Comparison of ENCODE assay signal across 16 cellular contexts in genomic region chr16:11232302-11232851, GRCh38. TPM values are rescaled to one million over a fixed set of nuclear protein-coding genes. Genes with fewer than 3 reads are reported as not detected.
DNase-seq lines count a peak whose midpoint lies in the region; ATAC-seq, FAIRE-seq and TF ChIP-seq lines count a peak whose summit lies in the region.
"Had no signal": no experiment of that assay in that cellular context is flagged by ENCODE, and none has a peak within 500 bp of the region (broad histone marks: within the 10 kb centered on the region; RNA-seq: fewer than 3 reads in every experiment).

No MANE protein-coding gene starts in this region.

- H3K27ac Mint-ChIP-seq in CD4-positive, alpha-beta T cell: peak overlapping the region; percentile 95
- H3K27ac Mint-ChIP-seq in GM23338: no peak overlapping the region
- H3K27ac Mint-ChIP-seq in activated naive CD4-positive, alpha-beta T cell treated with anti-CD3 and anti-CD28 coated beads, Interleukin-2, amount 50 U/mL, for 72 hours: peak overlapping the region; percentile 99 to 100
- peak overlapping the region; percentile 82 to 98 (median 97) for H3K27ac Mint-ChIP-seq in naive thymus-derived CD4-positive, alpha-beta T cell

- H3K4me3 Mint-ChIP-seq in CD4-positive, alpha-beta T cell: peak overlapping the region; percentile 67
- H3K4me3 Mint-ChIP-seq in GM23338: no peak overlapping the region
- H3K4me3 Mint-ChIP-seq in naive thymus-derived CD4-positive, alpha-beta T cell: peak overlapping the region; percentile 60 to 84 (median 76)

- no peak overlapping the region for H3K4me3 ChIP-seq in GM23338
- peak overlapping the region; percentile 50 for H3K4me3 ChIP-seq in naive thymus-derived CD4-positive, alpha-beta T cell (ENCODE audit: low read length)
- no peak overlapping the region for H3K4me3 ChIP-seq in gastroesophageal sphincter
- H3K4me3 ChIP-seq: tibial nerve had no signal

- intact Hi-C loops in CD4-positive, alpha-beta T cell (cut with DNase I, micrococcal nuclease): loop anchor here in 1 of 2 experiments (2.0 kb wide), 1 partner anchor 20 kb away; no protein-coding TSS in a partner anchor
- intact Hi-C loops in naive thymus-derived CD4-positive, alpha-beta T cell (cut with micrococcal nuclease): loop anchor here in 1 of 2 donors (2.0 to 5.0 kb wide), 5 partner anchors 50 to 180 kb away; no protein-coding TSS in a partner anchor

- DNase-seq in CD4-positive, alpha-beta T cell: no peak
- DNase-seq in GM23338 (ENCODE audit: low spot score) (no peak), DMS79 (lab: John Stamatoyannopoulos, UW) (no peak), GM19239 (ENCODE audit: insufficient read length, low spot score) (no peak), RCC 7860 (ENCODE audit: low spot score) (no peak)
- no peak for DNase-seq in activated naive CD4-positive, alpha-beta T cell treated with anti-CD3 and anti-CD28 coated beads, Interleukin-2, amount 50 U/mL, for 72 hours (ENCODE audit: low spot score in 2 of 2)
- DNase-seq in naive thymus-derived CD4-positive, alpha-beta T cell: no peak
- DNase-seq: EL, NCI-H187, NCI-H526, SW 1271 had no signal

- WGBS in gastroesophageal sphincter (ENCODE audit: low coverage in 1 of 2), 2 donors: 75 to 100% methylated on average over 1 of the region's 3 CpGs

- ATAC-seq in CD4-positive, alpha-beta T cell (ENCODE audit: poor library complexity): no peak
- ATAC-seq in GM23338 (no peak), gastroesophageal sphincter (no peak)
- no peak for ATAC-seq in activated naive CD4-positive, alpha-beta T cell treated with anti-CD3 and anti-CD28 coated beads, Interleukin-2, amount 50 U/mL, for 72 hours
- ATAC-seq in naive thymus-derived CD4-positive, alpha-beta T cell: no peak

- peaks cover 58% of the 10 kb centered on the region for H3K4me1 Mint-ChIP-seq in CD4-positive, alpha-beta T cell (ENCODE audit: low read depth)
- peaks cover 8% of the 10 kb centered on the region for H3K4me1 Mint-ChIP-seq in GM23338
- H3K4me1 Mint-ChIP-seq in naive thymus-derived CD4-positive, alpha-beta T cell: peaks cover 47 to 87% (median 64%) of the 10 kb centered on the region in 7 donors

- peak in 1 of 2 donors; percentile 1 for TF ChIP-seq POLR2A in gastroesophageal sphincter (IDR thresholded peaks at IDR 0.05)

- H4K20me1 ChIP-seq in GM23338 (replicated peaks; ENCODE audit: insufficient read depth): no peaks in the 10 kb centered on the region

- H3K9me3 Mint-ChIP-seq in CD4-positive, alpha-beta T cell: no peaks in the 10 kb centered on the region
- H3K9me3 Mint-ChIP-seq in GM23338: no peaks in the 10 kb centered on the region
- no peaks in the 10 kb centered on the region for H3K9me3 Mint-ChIP-seq in activated naive CD4-positive, alpha-beta T cell treated with anti-CD3 and anti-CD28 coated beads, Interleukin-2, amount 50 U/mL, for 72 hours
- H3K9me3 Mint-ChIP-seq in naive thymus-derived CD4-positive, alpha-beta T cell: no peaks in the 10 kb centered on the region

- FAIRE-seq in GM19239 (lab: Jason Lieb, UNC) (no peak), RCC 7860 (lab: Jason Lieb, UNC) (no peak)
- FAIRE-seq: islet of Langerhans had no signal

- no peak for TF ChIP-seq EP300 in gastroesophageal sphincter (IDR thresholded peaks at IDR 0.05)

- H3K27me3 ChIP-seq in CD4-positive, alpha-beta T cell (ENCODE audit: control insufficient read depth, insufficient read depth, low read length): no peaks in the 10 kb centered on the region
- no peaks in the 10 kb centered on the region for H3K27me3 ChIP-seq in GM23338 (ENCODE audit: insufficient read depth)
- H3K27me3 ChIP-seq in naive thymus-derived CD4-positive, alpha-beta T cell (ENCODE audit: control insufficient read depth in 2 of 2, insufficient read depth in 2 of 2, low read length in 2 of 2): no peaks in the 10 kb centered on the region
- no peaks in the 10 kb centered on the region for H3K27me3 ChIP-seq in gastroesophageal sphincter

- no peaks in the 10 kb centered on the region for H3K9me3 ChIP-seq in CD4-positive, alpha-beta T cell (ENCODE audit: control insufficient read depth, low read length)
- H3K9me3 ChIP-seq in naive thymus-derived CD4-positive, alpha-beta T cell (ENCODE audit: control insufficient read depth in 2 of 3, low read length in 3 of 3): no peaks in the 10 kb centered on the region
- no peaks in the 10 kb centered on the region for H3K9me3 ChIP-seq in gastroesophageal sphincter
- H3K9me3 ChIP-seq: tibial nerve had no signal

- H3K36me3 Mint-ChIP-seq in CD4-positive, alpha-beta T cell (ENCODE audit: low read depth): no peaks in the 10 kb centered on the region
- H3K36me3 Mint-ChIP-seq in GM23338 (ENCODE audit: low read depth): no peaks in the 10 kb centered on the region
- peaks cover 0 to 6% of the 10 kb centered on the region in 2 donors for H3K36me3 Mint-ChIP-seq in activated naive CD4-positive, alpha-beta T cell treated with anti-CD3 and anti-CD28 coated beads, Interleukin-2, amount 50 U/mL, for 72 hours
- no peaks in the 10 kb centered on the region for H3K36me3 Mint-ChIP-seq in naive thymus-derived CD4-positive, alpha-beta T cell

- no peaks in the 10 kb centered on the region for H3K27me3 Mint-ChIP-seq in CD4-positive, alpha-beta T cell
- H3K27me3 Mint-ChIP-seq in GM23338 (ENCODE audit: insufficient read depth, low read depth, poor library complexity): peaks cover 13% of the 10 kb centered on the region
- H3K27me3 Mint-ChIP-seq in naive thymus-derived CD4-positive, alpha-beta T cell: no peaks in the 10 kb centered on the region

- H3F3A ChIP-seq in GM23338 (replicated peaks; ENCODE audit: low read depth): 0 out of 2 replicates have a peak, but pooled peaks cover 6% of the 10 kb centered on the region

- no peaks in the 10 kb centered on the region for H3K36me3 ChIP-seq in GM23338 (ENCODE audit: insufficient read depth)
- no peaks in the 10 kb centered on the region for H3K36me3 ChIP-seq in naive thymus-derived CD4-positive, alpha-beta T cell (ENCODE audit: control insufficient read depth in 2 of 3, insufficient read depth in 3 of 3, low read length in 3 of 3)
- no peaks in the 10 kb centered on the region for H3K36me3 ChIP-seq in gastroesophageal sphincter
- H3K36me3 ChIP-seq: tibial nerve had no signal

- H3K27ac ChIP-seq in CD4-positive, alpha-beta T cell (ENCODE audit: low read depth, low read length): peak overlapping the region; percentile 86
- H3K27ac ChIP-seq in GM23338 (ENCODE audit: low read depth) (no peak overlapping the region), gastroesophageal sphincter (peak overlapping the region in 1 of 4 donors; percentile 48)
- peak overlapping the region; percentile 89 for H3K27ac ChIP-seq in naive thymus-derived CD4-positive, alpha-beta T cell (ENCODE audit: low read depth, low read length)
- H3K27ac ChIP-seq: C4-2B had no signal

- POLR2A ChIA-PET in CD4-positive, alpha-beta T cell (lab: Charles Lee): interaction anchor here (0.7 to 3.4 kb wide), 9 partner anchors 8 to 510 kb away, joined by 3 to 64 read pairs (median 3); partner anchors contain the start of genes SOCS1 and TXNDC11
- POLR2A ChIA-PET in naive thymus-derived CD4-positive, alpha-beta T cell (lab: Charles Lee): interaction anchor here (1.0 to 12.7 kb wide), 2 partner anchors 9 to 23 kb away, joined by 4 to 244 read pairs; partner anchors contain the start of gene SOCS1

- TF ChIP-seq CTCF in CD4-positive, alpha-beta T cell (IDR thresholded peaks at IDR 0.05): no peak
- TF ChIP-seq CTCF in GM23338 (conservative IDR thresholded peaks at IDR 0.05; ENCODE audit: low read depth in 2 of 2) (no peak), gastroesophageal sphincter (IDR thresholded peaks at IDR 0.05) (no peak)

- CTCF ChIA-PET in CD4-positive, alpha-beta T cell (lab: Charles Lee): interaction anchor here (1.8 kb wide), 1 partner anchor 20 kb away, joined by 4 read pairs; no protein-coding TSS in a partner anchor
- CTCF ChIA-PET in naive thymus-derived CD4-positive, alpha-beta T cell (lab: Charles Lee): no interaction called here

- peaks cover 9% of the 10 kb centered on the region; the same call in 1 of the 2 replicates for H3K4me1 ChIP-seq in GM23338 (ENCODE audit: insufficient read depth)
- H3K4me1 ChIP-seq in naive thymus-derived CD4-positive, alpha-beta T cell (ENCODE audit: control insufficient read depth in 2 of 2, insufficient read depth in 2 of 2, low read length in 2 of 2): peaks cover 34 to 42% of the 10 kb centered on the region in 2 donors
- H3K4me1 ChIP-seq in gastroesophageal sphincter: peaks cover 0 to 9% (median 0%) of the 10 kb centered on the region in 3 donors

- H2AFZ ChIP-seq in GM23338: peak overlapping the region; percentile 97

- no peaks in the 10 kb centered on the region for H3K9me2 ChIP-seq in GM23338 (ENCODE audit: insufficient read depth)

- peak overlapping the region; percentile 66 for H3K4me2 ChIP-seq in GM23338

- H3K79me2 ChIP-seq in GM23338 (replicated peaks; ENCODE audit: insufficient read depth): no peaks in the 10 kb centered on the region

RNA-seq across cellular contexts. Expression of gene SOCS1, which starts 23.6 kb away (rescaled TPM):
- 10 to 100 TPM; 71.3 to 71.4 TPM for total RNA-seq in CD4-positive, alpha-beta T cell
- total RNA-seq in GM23338 (2014; rRNA removed; shearing (Covaris generic)): 79.2 and 84.7 TPM in 2 replicates
- polyA plus RNA-seq in GM23338 (2016; fragmentation: Nextera tagmentation; extraction: Ambion mirVana): 104 and 108 TPM in 2 replicates
- 100 to 1,000 TPM in 1 of 2 donors, 10 to 100 TPM in 1; 57.0 to 123 TPM for total RNA-seq in activated naive CD4-positive, alpha-beta T cell treated with anti-CD3 and anti-CD28 coated beads, Interleukin-2, amount 50 U/mL, for 72 hours
- 100 to 1,000 TPM in 1 of 5 experiments, 10 to 100 TPM in 4; 12.8 to 191 (median 46.8) TPM for total RNA-seq in naive thymus-derived CD4-positive, alpha-beta T cell
- 10 to 100 TPM; 15.2 to 15.7 TPM for polyA plus RNA-seq in naive thymus-derived CD4-positive, alpha-beta T cell
- 10 to 100 TPM in 1 of 4 donors, 1 to 10 TPM in 3; 5.3 to 10.5 (median 6.9) TPM for total RNA-seq in gastroesophageal sphincter

RNA-seq across cellular contexts. Expression of gene TNP2, which starts 36.7 kb away (rescaled TPM):
- not detected for total RNA-seq in CD4-positive, alpha-beta T cell
- not detected in 2 replicates for total RNA-seq in GM23338 (2014; rRNA removed; shearing (Covaris generic))
- polyA plus RNA-seq in GM23338 (2016; fragmentation: Nextera tagmentation; extraction: Ambion mirVana): not detected in 2 replicates
- not detected for total RNA-seq in activated naive CD4-positive, alpha-beta T cell treated with anti-CD3 and anti-CD28 coated beads, Interleukin-2, amount 50 U/mL, for 72 hours
- not detected for total RNA-seq in naive thymus-derived CD4-positive, alpha-beta T cell
- polyA plus RNA-seq in naive thymus-derived CD4-positive, alpha-beta T cell: not detected
- total RNA-seq in gastroesophageal sphincter: not detected
- total RNA-seq: mononuclear cell, tibial nerve had no signal

RNA-seq across cellular contexts. Expression of gene PRM3, which starts 41.1 kb away (rescaled TPM):
- total RNA-seq in CD4-positive, alpha-beta T cell: not detected
- total RNA-seq in GM23338 (2014; rRNA removed; shearing (Covaris generic)): not detected in 2 replicates
- polyA plus RNA-seq in GM23338 (2016; fragmentation: Nextera tagmentation; extraction: Ambion mirVana): not detected in 2 replicates
- not detected for total RNA-seq in activated naive CD4-positive, alpha-beta T cell treated with anti-CD3 and anti-CD28 coated beads, Interleukin-2, amount 50 U/mL, for 72 hours
- total RNA-seq in naive thymus-derived CD4-positive, alpha-beta T cell: not detected
- polyA plus RNA-seq in naive thymus-derived CD4-positive, alpha-beta T cell: not detected
- total RNA-seq in gastroesophageal sphincter: not detected
- total RNA-seq: mononuclear cell, tibial nerve had no signal

RNA-seq across cellular contexts. Expression of gene PRM2, which starts 43.9 kb away (rescaled TPM):
- not detected for total RNA-seq in CD4-positive, alpha-beta T cell
- total RNA-seq in GM23338 (2014; rRNA removed; shearing (Covaris generic)): not detected in 2 replicates
- polyA plus RNA-seq in GM23338 (2016; fragmentation: Nextera tagmentation; extraction: Ambion mirVana): not detected in 2 replicates
- not detected for total RNA-seq in activated naive CD4-positive, alpha-beta T cell treated with anti-CD3 and anti-CD28 coated beads, Interleukin-2, amount 50 U/mL, for 72 hours
- total RNA-seq in naive thymus-derived CD4-positive, alpha-beta T cell: not detected
- not detected for polyA plus RNA-seq in naive thymus-derived CD4-positive, alpha-beta T cell
- not detected for total RNA-seq in gastroesophageal sphincter
- total RNA-seq: mononuclear cell, tibial nerve had no signal

RNA-seq across cellular contexts. Expression of gene PRM1, which starts 48.8 kb away (rescaled TPM):
- not detected for total RNA-seq in CD4-positive, alpha-beta T cell
- total RNA-seq in GM23338 (2014; rRNA removed; shearing (Covaris generic)): not detected in 2 replicates
- 1.2 and 2.1 TPM in 2 replicates for polyA plus RNA-seq in GM23338 (2016; fragmentation: Nextera tagmentation; extraction: Ambion mirVana)
- total RNA-seq in activated naive CD4-positive, alpha-beta T cell treated with anti-CD3 and anti-CD28 coated beads, Interleukin-2, amount 50 U/mL, for 72 hours: not detected
- total RNA-seq in naive thymus-derived CD4-positive, alpha-beta T cell: not detected
- polyA plus RNA-seq in naive thymus-derived CD4-positive, alpha-beta T cell: not detected
- not detected for total RNA-seq in gastroesophageal sphincter
- total RNA-seq: mononuclear cell, tibial nerve had no signal
